Comparison of ENCODE assay signal across 8 cellular contexts in genomic region chr20:54680872-54681297, GRCh38.
A peak's percentile ranks its signal among the peaks of the same experiment; 100 is the strongest.
DNase-seq lines count a peak whose midpoint lies in the region; ATAC-seq, FAIRE-seq and TF ChIP-seq lines count a peak whose summit lies in the region.

No MANE protein-coding gene starts in this region.

- H3K27ac Mint-ChIP-seq in endothelial cell (ENCODE audit: unreplicated experiment), result no peak overlapping the region

- H3K36me3 Mint-ChIP-seq in endothelial cell (ENCODE audit: low read depth, unreplicated experiment), result no peaks in the 10 kb centered on the region

- no peak overlapping the region for H3K27ac ChIP-seq in HEK293 (ENCODE audit: extremely low read depth, low read depth, low read length)

- H3K9me3 Mint-ChIP-seq in endothelial cell (ENCODE audit: unreplicated experiment), result peaks cover 12% of the 10 kb centered on the region

- ATAC-seq in GM21825 (IDR thresholded peaks at IDR 0.05; ENCODE audit: unreplicated experiment) (no peak), GM21381 (IDR thresholded peaks at IDR 0.05; ENCODE audit: unreplicated experiment) (no peak)

- H3K27me3 Mint-ChIP-seq in endothelial cell (ENCODE audit: unreplicated experiment), result no peaks in the 10 kb centered on the region

- 0 out of 2 replicates have a peak, but pooled peaks have one; percentile 12 for TF ChIP-seq CTCF in HEK293 (tag by site-specific recombination; IDR thresholded peaks at IDR 0.05)
- peak; percentile 84 for TF ChIP-seq CTCF in endothelial cell (IDR thresholded peaks at IDR 0.05; ENCODE audit: unreplicated experiment)

- DNase-seq in DMS 273 (lab: John Stamatoyannopoulos, UW; ENCODE audit: unreplicated experiment) (peak; percentile 74), DMS 273 treated with DMSO at 0.1 percent for 48 hours (lab: John Stamatoyannopoulos, UW) (no peak), RCC 7860 (ENCODE audit: low spot score) (peak; percentile 30), endothelial cell (ENCODE audit: low spot score) (peak; percentile 39), non-pigmented ciliary epithelial cell (ENCODE audit: low read depth) (peak; percentile 8)

- CTCF ChIA-PET in HEK293 (lab: Yijun Ruan, JAX), result interaction anchor here (0.5 to 3.6 kb wide), 28 partner anchors 10 to 1533 kb away, joined by 3 to 14 read pairs (median 3); no protein-coding TSS in a partner anchor

- H3K36me3 ChIP-seq in HEK293 (ENCODE audit: control insufficient read depth in 2 of 2, insufficient read depth in 1 of 2, low read length in 2 of 2), result no peaks in the 10 kb centered on the region

- H3K4me1 Mint-ChIP-seq in endothelial cell (ENCODE audit: unreplicated experiment), result no peaks in the 10 kb centered on the region

- no peak overlapping the region for H3K4me3 Mint-ChIP-seq in endothelial cell (ENCODE audit: unreplicated experiment)

- FAIRE-seq in RCC 7860 (lab: Jason Lieb, UNC), result peak; percentile 53

- POLR2A ChIA-PET in HEK293 (lab: Yijun Ruan, JAX), result interaction anchor here (0.7 kb wide), 1 partner anchor 1679 kb away, joined by 3 read pairs; no protein-coding TSS in a partner anchor

- no peak overlapping the region for H3K4me3 ChIP-seq in HEK293 (ENCODE audit: low read depth, low read length)

- H3K4me1 ChIP-seq in HEK293 (ENCODE audit: control insufficient read depth, insufficient read depth, low read length), result no peaks in the 10 kb centered on the region

- H3K9me3 ChIP-seq in HEK293 (ENCODE audit: control insufficient read depth, insufficient read depth, low read depth, low read length), result no peaks in the 10 kb centered on the region

TF ChIP-seq in HEK293, 187 proteins besides CTCF, POLR2A, EP300 and RAD21:
- no peak for TF ChIP-seq ZNF830 (tag by site-specific recombination; IDR thresholded peaks at IDR 0.05; ENCODE audit: low read depth)
- TF ChIP-seq ZXDB (tag by site-specific recombination; IDR thresholded peaks at IDR 0.05), result no peak
- no peak for TF ChIP-seq ZNF707 (tag by site-specific recombination; IDR thresholded peaks at IDR 0.05)
- TF ChIP-seq ZNF654 (tag by site-specific recombination; IDR thresholded peaks at IDR 0.05; ENCODE audit: low read depth), result peak; percentile 61
- TF ChIP-seq ZNF664 (tag by site-specific recombination; IDR thresholded peaks at IDR 0.05), result 0 out of 2 replicates have a peak, but pooled peaks have one; percentile 9
